ENCODE assay signal across 17 cellular contexts in genomic region chr14:103460415-103460814, GRCh38.
"Had no signal": no experiment of that assay in that cellular context is flagged by ENCODE, and none has a peak within 500 bp of the region (broad histone marks: within the 10 kb centered on the region; RNA-seq: fewer than 3 reads in every experiment).

No MANE protein-coding gene starts in this region.

- H3K9me3 Mint-ChIP-seq: natural killer cell, neural crest cell, type B pancreatic cell had no signal

- H3K27ac Mint-ChIP-seq: type B pancreatic cell had no signal

- H3K27me3 Mint-ChIP-seq: type B pancreatic cell had no signal

- H3K4me3 Mint-ChIP-seq: natural killer cell, neural crest cell, type B pancreatic cell had no signal

- ATAC-seq: gastroesophageal sphincter; left lobe of liver; natural killer cell; stimulated activated naive CD8-positive, alpha-beta T cell treated with anti-CD3 and anti-CD28 coated beads, Interleukin-15, Interleukin-2, amounts not matched to agents 100 U/mL and 50 U/mL, for 24 hours had no signal

- DNase-seq: dermis blood vessel endothelial cell; esophagus squamous epithelium; foreskin fibroblast; glutamatergic neuron; islet precursor cell; mammary epithelial cell; natural killer cell; ovary; sigmoid colon; stimulated activated CD4-positive, alpha-beta T cell treated with anti-CD3 and anti-CD28 coated beads, Interleukin-12 subunit alpha, Interleukin-12 subunit beta, amount 100 ng/mL, for 4 hours; stimulated activated naive CD8-positive, alpha-beta T cell treated with anti-CD3 and anti-CD28 coated beads, Interleukin-15, Interleukin-2, amounts not matched to agents 100 U/mL and 50 U/mL, for 24 hours; thyroid gland had no signal

- FAIRE-seq: urothelium cell line had no signal
